ENCODE assay signal across 17 cellular contexts in genomic region chr10:11435621-11436020, GRCh38.
DNase-seq lines count a peak whose midpoint lies in the region; TF ChIP-seq lines count a peak whose summit lies in the region.
"Had no signal": no experiment of that assay in that cellular context is flagged by ENCODE, and none has a peak within 500 bp of the region (broad histone marks: within the 10 kb centered on the region; RNA-seq: fewer than 3 reads in every experiment).

No MANE protein-coding gene starts in this region.

- H3K79me2 ChIP-seq in Karpas-422 (ENCODE audit: low read length) = no peaks in the 10 kb centered on the region

- H3K4me1 ChIP-seq in Karpas-422 (ENCODE audit: low read length) (peaks cover 43% of the 10 kb centered on the region), thymus (ENCODE audit: control insufficient read depth, insufficient read depth, low read length) (peaks cover 27% of the 10 kb centered on the region)
- H3K4me1 ChIP-seq: Peyer's patch had no signal

- H3K36me3 ChIP-seq in Karpas-422 (ENCODE audit: insufficient read depth, low read length) (no peaks in the 10 kb centered on the region), thymus (ENCODE audit: control insufficient read depth, insufficient read depth) (no peaks in the 10 kb centered on the region)
- H3K36me3 ChIP-seq: HAP-1, Peyer's patch had no signal

- H3K27ac ChIP-seq in Karpas-422 (ENCODE audit: low read length) (no peak overlapping the region), thymus (ENCODE audit: low read depth) (peak overlapping the region; percentile 81)
- H3K27ac ChIP-seq: 22Rv1, HL-60, Peyer's patch had no signal

- no peaks in the 10 kb centered on the region for H3K27me3 ChIP-seq in Karpas-422 (ENCODE audit: low read length)
- H3K27me3 ChIP-seq in thymus (ENCODE audit: control insufficient read depth, insufficient read depth) = no peaks in the 10 kb centered on the region
- H3K27me3 ChIP-seq: Peyer's patch had no signal

- peak; percentile 33 for DNase-seq in activated CD8-positive, alpha-beta memory T cell treated with anti-CD3 and anti-CD28 coated beads for 24 hours
- no peak for DNase-seq in activated CD8-positive, alpha-beta memory T cell treated with anti-CD3 and anti-CD28 coated beads, Interleukin-2, amount 50 U/mL, for 4 hours
- DNase-seq in Karpas-422 (no peak), ecto neural progenitor cell (ENCODE audit: low spot score) (peak; percentile 37), GM13977 (ENCODE audit: low spot score) (no peak), SKM-1 treated with dmso at 0.1 percent for 144 hours (lab: John Stamatoyannopoulos, UW; ENCODE audit: unreplicated experiment) (no peak), kidney tubule cell (ENCODE audit: low spot score) (no peak)
- DNase-seq: GDM1, KBM-7, NCI-H1048, NCI-H1436 treated with DMSO at 0.1 percent for 48 hours, NCI-H524, Peyer's patch had no signal

- in situ Hi-C loops in GM13977 (cut with MboI; ENCODE audit: low pct_unique_long_range_greater_than_20kb, low sequenced_read_pairs, unreplicated experiment) = no loop called here

- H3K9me2 ChIP-seq in Karpas-422 (replicated peaks; ENCODE audit: insufficient read depth, low read length) = no peaks in the 10 kb centered on the region

- no peaks in the 10 kb centered on the region for H3K9me3 ChIP-seq in Karpas-422 (ENCODE audit: low read length)
- no peaks in the 10 kb centered on the region for H3K9me3 ChIP-seq in thymus (ENCODE audit: control insufficient read depth)
- H3K9me3 ChIP-seq: HAP-1, Peyer's patch had no signal

- 12% methylated on average over 8 of the region's 8 CpGs for WGBS in thymus

- H3K4me3 ChIP-seq in Karpas-422 (ENCODE audit: low read length) = no peak overlapping the region
- peak overlapping the region; percentile 4 for H3K4me3 ChIP-seq in thymus (ENCODE audit: low read length)
- H3K4me3 ChIP-seq: HAP-1, Peyer's patch had no signal

- H3K9ac ChIP-seq in Karpas-422 (ENCODE audit: low read length) = no peak overlapping the region

- H2AFZ ChIP-seq in Karpas-422 (ENCODE audit: low read length) = no peak overlapping the region

- TF ChIP-seq CTCF in GM13977 (IDR thresholded peaks at IDR 0.05; ENCODE audit: extremely low read depth, insufficient read depth, missing control alignments) = no peak

- H3K4me2 ChIP-seq in Karpas-422 (ENCODE audit: low read depth, low read length, poor library complexity, severe bottlenecking) = peak overlapping the region; percentile 4

- no peaks in the 10 kb centered on the region for H4K20me1 ChIP-seq in Karpas-422 (ENCODE audit: insufficient read depth, low read depth, low read length)

Comparison
In these comparisons a context has a peak if more than half of its experiments do, and no peak if none do; other contexts are left out.
1. DNase-seq: peak in activated CD8-positive, alpha-beta memory T cell treated with anti-CD3 and anti-CD28 coated beads for 24 hours (single experiment) and ecto neural progenitor cell (single experiment); none in activated CD8-positive, alpha-beta memory T cell treated with anti-CD3 and anti-CD28 coated beads, Interleukin-2, amount 50 U/mL, for 4 hours (single experiment), Karpas-422 (single experiment), GM13977 (single experiment), SKM-1 treated with dmso at 0.1 percent for 144 hours (single experiment) and kidney tubule cell (single experiment).